Comparison of ENCODE assay signal across 1 cellular context in genomic region chr6:105649192-105649591, GRCh38.
TF ChIP-seq lines count a peak whose summit lies in the region.

No MANE protein-coding gene starts in this region.

TF ChIP-seq in GM12878, 131 proteins besides CTCF, POLR2A, EP300 and RAD21 (continued from another document):
- TF ChIP-seq HSF1 (IDR thresholded peaks at IDR 0.05; ENCODE audit: low read depth, low read length): no peak
- TF ChIP-seq, protein P1, sequence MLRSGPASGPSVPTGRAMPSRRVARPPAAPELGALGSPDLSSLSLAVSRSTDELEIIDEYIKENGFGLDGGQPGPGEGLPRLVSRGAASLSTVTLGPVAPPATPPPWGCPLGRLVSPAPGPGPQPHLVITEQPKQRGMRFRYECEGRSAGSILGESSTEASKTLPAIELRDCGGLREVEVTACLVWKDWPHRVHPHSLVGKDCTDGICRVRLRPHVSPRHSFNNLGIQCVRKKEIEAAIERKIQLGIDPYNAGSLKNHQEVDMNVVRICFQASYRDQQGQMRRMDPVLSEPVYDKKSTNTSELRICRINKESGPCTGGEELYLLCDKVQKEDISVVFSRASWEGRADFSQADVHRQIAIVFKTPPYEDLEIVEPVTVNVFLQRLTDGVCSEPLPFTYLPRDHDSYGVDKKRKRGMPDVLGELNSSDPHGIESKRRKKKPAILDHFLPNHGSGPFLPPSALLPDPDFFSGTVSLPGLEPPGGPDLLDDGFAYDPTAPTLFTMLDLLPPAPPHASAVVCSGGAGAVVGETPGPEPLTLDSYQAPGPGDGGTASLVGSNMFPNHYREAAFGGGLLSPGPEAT (IDR thresholded peaks at IDR 0.05; ENCODE audit: low read depth): no peak
- TF ChIP-seq TCF7 (IDR thresholded peaks at IDR 0.05; ENCODE audit: borderline replicate concordance): no peak
- no peak for TF ChIP-seq MEF2B (IDR thresholded peaks at IDR 0.05; ENCODE audit: partially characterized antibody, poor library complexity, severe bottlenecking)
- TF ChIP-seq IKZF2 (IDR thresholded peaks at IDR 0.05): 0 out of 4 replicates have a peak, but pooled peaks of 1 of the 2 experiments have one; percentile 25
- no peak for TF ChIP-seq LARP7 (IDR thresholded peaks at IDR 0.05)
- TF ChIP-seq CREM (IDR thresholded peaks at IDR 0.05; ENCODE audit: low read depth): 0 out of 2 replicates have a peak, but pooled peaks have one; percentile 24
- no peak for TF ChIP-seq HDAC2 (IDR thresholded peaks at IDR 0.05)
- TF ChIP-seq, protein P2, sequence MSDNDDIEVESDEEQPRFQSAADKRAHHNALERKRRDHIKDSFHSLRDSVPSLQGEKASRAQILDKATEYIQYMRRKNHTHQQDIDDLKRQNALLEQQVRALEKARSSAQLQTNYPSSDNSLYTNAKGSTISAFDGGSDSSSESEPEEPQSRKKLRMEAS (IDR thresholded peaks at IDR 0.05; ENCODE audit: low read depth, low read length): no peak
- TF ChIP-seq SREBF2 (IDR thresholded peaks at IDR 0.05; ENCODE audit: low read length): no peak
- TF ChIP-seq FOS (IDR thresholded peaks at IDR 0.05; ENCODE audit: borderline replicate concordance, extremely low read depth, insufficient read length): no peak
- TF ChIP-seq ZNF207 (IDR thresholded peaks at IDR 0.05; ENCODE audit: borderline replicate concordance): no peak
- no peak for TF ChIP-seq GABPA (IDR thresholded peaks at IDR 0.05; ENCODE audit: low read depth)
- TF ChIP-seq, protein P3, sequence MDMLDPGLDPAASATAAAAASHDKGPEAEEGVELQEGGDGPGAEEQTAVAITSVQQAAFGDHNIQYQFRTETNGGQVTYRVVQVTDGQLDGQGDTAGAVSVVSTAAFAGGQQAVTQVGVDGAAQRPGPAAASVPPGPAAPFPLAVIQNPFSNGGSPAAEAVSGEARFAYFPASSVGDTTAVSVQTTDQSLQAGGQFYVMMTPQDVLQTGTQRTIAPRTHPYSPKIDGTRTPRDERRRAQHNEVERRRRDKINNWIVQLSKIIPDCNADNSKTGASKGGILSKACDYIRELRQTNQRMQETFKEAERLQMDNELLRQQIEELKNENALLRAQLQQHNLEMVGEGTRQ (IDR thresholded peaks at IDR 0.05; ENCODE audit: borderline replicate concordance, low read depth, low read length): no peak
- no peak for TF ChIP-seq CEBPB (IDR thresholded peaks at IDR 0.05; ENCODE audit: borderline replicate concordance in 1 of 2, low read depth in 2 of 2, low read length in 2 of 2)
- 0 out of 2 replicates have a peak, but pooled peaks have one; percentile 15 for TF ChIP-seq ZNF217 (IDR thresholded peaks at IDR 0.05)
- TF ChIP-seq NR2F1 (conservative IDR thresholded peaks at IDR 0.05): no peak
